1 cellular context compared by ENCODE assay signal in genomic region chr6:26055670-26056582, GRCh38.
A peak's percentile ranks its signal among the peaks of the same experiment; 100 is the strongest.
TF ChIP-seq lines count a peak whose summit lies in the region.

No MANE protein-coding gene starts in this region.

TF ChIP-seq in HepG2, 621 proteins besides CTCF, POLR2A, EP300 and RAD21 (continued from another document and continues in another):
- peak; percentile 7; the same call in 1 of the 2 replicates for TF ChIP-seq ZSCAN30 (CRISPR knock-in tag; IDR thresholded peaks at IDR 0.05)
- peak; percentile 89; the same call in 1 of the 2 replicates for TF ChIP-seq JDP2 (CRISPR knock-in tag; IDR thresholded peaks at IDR 0.05; ENCODE audit: borderline replicate concordance)
- peak; percentile 86 for TF ChIP-seq ZNF605 (CRISPR knock-in tag; IDR thresholded peaks at IDR 0.05)
- peak; percentile 40; the same call in 1 of the 2 replicates for TF ChIP-seq ZNF639 (CRISPR knock-in tag; conservative IDR thresholded peaks at IDR 0.05)
- TF ChIP-seq MLXIP (CRISPR knock-in tag; IDR thresholded peaks at IDR 0.05; ENCODE audit: borderline replicate concordance), result peak; percentile 70
- peak; percentile 85 for TF ChIP-seq HDAC1 (CRISPR knock-in tag; IDR thresholded peaks at IDR 0.05)
- TF ChIP-seq KIAA2018 (CRISPR knock-in tag; IDR thresholded peaks at IDR 0.05; ENCODE audit: borderline replicate concordance), result 0 out of 2 replicates have a peak, but pooled peaks have one; percentile 58
- no peak for TF ChIP-seq ZNF121 (CRISPR knock-in tag; IDR thresholded peaks at IDR 0.05)
- peak; percentile 20; the same call in 1 of the 2 replicates for TF ChIP-seq HIC2 (CRISPR knock-in tag; IDR thresholded peaks at IDR 0.05; ENCODE audit: low read depth)
- TF ChIP-seq ZMAT3 (CRISPR knock-in tag; conservative IDR thresholded peaks at IDR 0.05), result peak; percentile 77; the same call in 1 of the 2 replicates
- no peak for TF ChIP-seq ZNF230 (CRISPR knock-in tag; IDR thresholded peaks at IDR 0.05)
- TF ChIP-seq ZNF547 (CRISPR knock-in tag; IDR thresholded peaks at IDR 0.05), result peak; percentile 76; the same call in 1 of the 2 replicates
- peak; percentile 86; the same call in 1 of the 2 replicates for TF ChIP-seq KDM2A (CRISPR knock-in tag; IDR thresholded peaks at IDR 0.05; ENCODE audit: borderline replicate concordance, low read depth)
- TF ChIP-seq NCOA2 (CRISPR knock-in tag; IDR thresholded peaks at IDR 0.05), result peak; percentile 46; the same call in 1 of the 2 replicates
- TF ChIP-seq MXD1 (CRISPR knock-in tag; IDR thresholded peaks at IDR 0.05), result no peak; the same call in 1 of the 2 replicates
- no peak for TF ChIP-seq SRSF9 (IDR thresholded peaks at IDR 0.05; ENCODE audit: borderline replicate concordance, insufficient read depth, low read depth, low read length, poor library complexity, severe bottlenecking)
- no peak for TF ChIP-seq TCF7L2 (IDR thresholded peaks at IDR 0.05; ENCODE audit: low read depth, low read length)
- TF ChIP-seq SNAPC5 (CRISPR knock-in tag; IDR thresholded peaks at IDR 0.05; ENCODE audit: borderline replicate concordance), result peak; percentile 81; the same call in 1 of the 2 replicates
- TF ChIP-seq HMG20A (CRISPR knock-in tag; IDR thresholded peaks at IDR 0.05; ENCODE audit: borderline replicate concordance), result peak; percentile 12; the same call in 1 of the 2 replicates
- TF ChIP-seq PRDM10 (CRISPR knock-in tag; IDR thresholded peaks at IDR 0.05; ENCODE audit: low read depth), result no peak
- TF ChIP-seq ZNF296 (CRISPR knock-in tag; conservative IDR thresholded peaks at IDR 0.05), result peak; percentile 93
- peak; percentile 72; the same call in 1 of the 2 replicates for TF ChIP-seq SATB2 (CRISPR knock-in tag; IDR thresholded peaks at IDR 0.05)
- TF ChIP-seq DMTF1 (CRISPR knock-in tag; IDR thresholded peaks at IDR 0.05), result peak; percentile 63; the same call in 1 of the 2 replicates
- TF ChIP-seq PRMT3 (CRISPR knock-in tag; IDR thresholded peaks at IDR 0.05; ENCODE audit: borderline replicate concordance, low read depth), result 0 out of 2 replicates have a peak, but pooled peaks have one; percentile 25
- TF ChIP-seq ZNF672 (CRISPR knock-in tag; IDR thresholded peaks at IDR 0.05), result 0 out of 2 replicates have a peak, but pooled peaks have one; percentile 93
- no peak for TF ChIP-seq SNAI1 (CRISPR knock-in tag; IDR thresholded peaks at IDR 0.05; ENCODE audit: borderline replicate concordance)
- TF ChIP-seq PITX1 (CRISPR knock-in tag; IDR thresholded peaks at IDR 0.05), result peak; percentile 80
- no peak for TF ChIP-seq SSRP1 (CRISPR knock-in tag; IDR thresholded peaks at IDR 0.05)
- peak; percentile 81; the same call in 1 of the 2 replicates for TF ChIP-seq MTERF4 (CRISPR knock-in tag; IDR thresholded peaks at IDR 0.05)
- TF ChIP-seq CEBPG (CRISPR knock-in tag; IDR thresholded peaks at IDR 0.05), result no peak; the same call in 1 of the 2 replicates
- peak; percentile 81 for TF ChIP-seq BORCS8-MEF2B (CRISPR knock-in tag; IDR thresholded peaks at IDR 0.05)
- 0 out of 2 replicates have a peak, but pooled peaks have one; percentile 77 for TF ChIP-seq HDAC6 (IDR thresholded peaks at IDR 0.05; ENCODE audit: low read depth, low read length)
- no peak for TF ChIP-seq ZNF382 (CRISPR knock-in tag; IDR thresholded peaks at IDR 0.05; ENCODE audit: borderline replicate concordance)
- no peak for TF ChIP-seq TEAD3 (CRISPR knock-in tag; optimal IDR thresholded peaks at IDR 0.05; ENCODE audit: borderline replicate concordance)
